Comparison of ENCODE assay signal across 1 cellular context in genomic region chr14:91170504-91171121, GRCh38.
TF ChIP-seq lines count a peak whose summit lies in the region.

No MANE protein-coding gene starts in this region.

TF ChIP-seq in WTC11, 78 proteins besides CTCF, POLR2A, EP300 and RAD21 (continued from another document):
- TF ChIP-seq E2F4 (CRISPR knock-in tag; IDR thresholded peaks at IDR 0.05; ENCODE audit: borderline replicate concordance, low read depth): no peak
- no peak for TF ChIP-seq RELA (CRISPR knock-in tag; IDR thresholded peaks at IDR 0.05; ENCODE audit: borderline replicate concordance)
- no peak for TF ChIP-seq ZNF423 (CRISPR knock-in tag; IDR thresholded peaks at IDR 0.05)
- TF ChIP-seq, protein P1, sequence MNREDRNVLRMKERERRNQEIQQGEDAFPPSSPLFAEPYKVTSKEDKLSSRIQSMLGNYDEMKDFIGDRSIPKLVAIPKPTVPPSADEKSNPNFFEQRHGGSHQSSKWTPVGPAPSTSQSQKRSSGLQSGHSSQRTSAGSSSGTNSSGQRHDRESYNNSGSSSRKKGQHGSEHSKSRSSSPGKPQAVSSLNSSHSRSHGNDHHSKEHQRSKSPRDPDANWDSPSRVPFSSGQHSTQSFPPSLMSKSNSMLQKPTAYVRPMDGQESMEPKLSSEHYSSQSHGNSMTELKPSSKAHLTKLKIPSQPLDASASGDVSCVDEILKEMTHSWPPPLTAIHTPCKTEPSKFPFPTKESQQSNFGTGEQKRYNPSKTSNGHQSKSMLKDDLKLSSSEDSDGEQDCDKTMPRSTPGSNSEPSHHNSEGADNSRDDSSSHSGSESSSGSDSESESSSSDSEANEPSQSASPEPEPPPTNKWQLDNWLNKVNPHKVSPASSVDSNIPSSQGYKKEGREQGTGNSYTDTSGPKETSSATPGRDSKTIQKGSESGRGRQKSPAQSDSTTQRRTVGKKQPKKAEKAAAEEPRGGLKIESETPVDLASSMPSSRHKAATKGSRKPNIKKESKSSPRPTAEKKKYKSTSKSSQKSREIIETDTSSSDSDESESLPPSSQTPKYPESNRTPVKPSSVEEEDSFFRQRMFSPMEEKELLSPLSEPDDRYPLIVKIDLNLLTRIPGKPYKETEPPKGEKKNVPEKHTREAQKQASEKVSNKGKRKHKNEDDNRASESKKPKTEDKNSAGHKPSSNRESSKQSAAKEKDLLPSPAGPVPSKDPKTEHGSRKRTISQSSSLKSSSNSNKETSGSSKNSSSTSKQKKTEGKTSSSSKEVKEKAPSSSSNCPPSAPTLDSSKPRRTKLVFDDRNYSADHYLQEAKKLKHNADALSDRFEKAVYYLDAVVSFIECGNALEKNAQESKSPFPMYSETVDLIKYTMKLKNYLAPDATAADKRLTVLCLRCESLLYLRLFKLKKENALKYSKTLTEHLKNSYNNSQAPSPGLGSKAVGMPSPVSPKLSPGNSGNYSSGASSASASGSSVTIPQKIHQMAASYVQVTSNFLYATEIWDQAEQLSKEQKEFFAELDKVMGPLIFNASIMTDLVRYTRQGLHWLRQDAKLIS (CRISPR knock-in tag; IDR thresholded peaks at IDR 0.05; ENCODE audit: borderline replicate concordance): no peak
- TF ChIP-seq IRF2 (CRISPR knock-in tag; IDR thresholded peaks at IDR 0.05; ENCODE audit: borderline replicate concordance, low read depth): no peak
- TF ChIP-seq HMGA2 (CRISPR knock-in tag; IDR thresholded peaks at IDR 0.05): no peak
- no peak for TF ChIP-seq NFATC4 (CRISPR knock-in tag; IDR thresholded peaks at IDR 0.05)
- no peak for TF ChIP-seq ATF6 (CRISPR knock-in tag; IDR thresholded peaks at IDR 0.05)
- TF ChIP-seq GRHL2 (CRISPR knock-in tag; IDR thresholded peaks at IDR 0.05; ENCODE audit: insufficient replicate concordance, severe bottlenecking): no peak
- no peak for TF ChIP-seq ZNF232 (CRISPR knock-in tag; IDR thresholded peaks at IDR 0.05)
- TF ChIP-seq, protein P2, sequence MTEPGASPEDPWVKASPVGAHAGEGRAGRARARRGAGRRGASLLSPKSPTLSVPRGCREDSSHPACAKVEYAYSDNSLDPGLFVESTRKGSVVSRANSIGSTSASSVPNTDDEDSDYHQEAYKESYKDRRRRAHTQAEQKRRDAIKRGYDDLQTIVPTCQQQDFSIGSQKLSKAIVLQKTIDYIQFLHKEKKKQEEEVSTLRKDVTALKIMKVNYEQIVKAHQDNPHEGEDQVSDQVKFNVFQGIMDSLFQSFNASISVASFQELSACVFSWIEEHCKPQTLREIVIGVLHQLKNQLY (CRISPR knock-in tag; IDR thresholded peaks at IDR 0.05): no peak
